Comparison of ENCODE assay signal across 17 cellular contexts in genomic region chr1:147613506-147613905, GRCh38. TPM values are rescaled to one million over a fixed set of nuclear protein-coding genes. Genes with fewer than 3 reads are reported as not detected.
DNase-seq lines count a peak whose midpoint lies in the region; ATAC-seq and TF ChIP-seq lines count a peak whose summit lies in the region.
"Had no signal": no experiment of that assay in that cellular context is flagged by ENCODE, and none has a peak within 500 bp of the region (broad histone marks: within the 10 kb centered on the region; RNA-seq: fewer than 3 reads in every experiment).

No MANE protein-coding gene starts in this region.

- DNase-seq in DMS 273 (lab: John Stamatoyannopoulos, UW; ENCODE audit: unreplicated experiment) (peak; percentile 33), DMS 273 treated with DMSO at 0.1 percent for 48 hours (lab: John Stamatoyannopoulos, UW) (no peak), DMS153 treated with DMSO at 0.1 percent for 48 hours (lab: John Stamatoyannopoulos, UW; ENCODE audit: unreplicated experiment) (peak; percentile 52), NCI-H345 (lab: John Stamatoyannopoulos, UW) (peak; percentile 88), fibroblast of the aortic adventitia (ENCODE audit: low read depth) (peak; percentile 49), mesenteric fat pad (ENCODE audit: low spot score) (no peak), testis (no peak)
- DNase-seq: 8988T; activated B cell treated with CpG ODN at 0.5 μM for 24 hours; activated gamma-delta T cell; aorta; CD4-positive, alpha-beta T cell; erythroblast; natural killer cell; NCI-H774 had no signal

- intact Hi-C loops in testis (cut with DNase I; ENCODE audit: low total_unique reads): no loop called here

- no peaks in the 10 kb centered on the region for H3K9me3 ChIP-seq in testis

- no peak overlapping the region for H3K27ac ChIP-seq in testis
- H3K27ac ChIP-seq: RWPE1 had no signal

- no peaks in the 10 kb centered on the region for H3K36me3 ChIP-seq in testis (ENCODE audit: low read depth, missing control alignments)

- no peak overlapping the region for H3K4me3 ChIP-seq in fibroblast of the aortic adventitia (ENCODE audit: low read depth, low read length)
- H3K4me3 ChIP-seq in testis: no peak overlapping the region

- no peaks in the 10 kb centered on the region for H3K27me3 ChIP-seq in testis

- TF ChIP-seq CTCF in fibroblast of the aortic adventitia (IDR thresholded peaks at IDR 0.05; ENCODE audit: insufficient read depth, low read length) (no peak), testis (IDR thresholded peaks at IDR 0.05) (no peak)

- TF ChIP-seq POLR2A in testis (IDR thresholded peaks at IDR 0.05): no peak

- H3K4me1 ChIP-seq in testis: no peaks in the 10 kb centered on the region

- ATAC-seq in HG03457 (IDR thresholded peaks at IDR 0.05; ENCODE audit: unreplicated experiment): no peak
- ATAC-seq: natural killer cell had no signal

RNA-seq across cellular contexts. Expression of gene ACP6, which starts 56.8 kb away (rescaled TPM):
- total RNA-seq in fibroblast of the aortic adventitia (ENCODE audit: low replicate concordance) (2.9 and 3.5 TPM in 2 replicates), mesenteric fat pad (8.0 TPM), testis (10 to 100 TPM; 12.0 to 25.4 TPM)
- polyA plus RNA-seq in testis (ENCODE audit: insufficient read depth, low read depth, low replicate concordance): 21.6 TPM

Comparison
In these comparisons a context has a peak if more than half of its experiments do, and no peak if none do; other contexts are left out.
1. DNase-seq: peak in DMS 273 (single experiment), DMS153 treated with DMSO at 0.1 percent for 48 hours (single experiment), NCI-H345 (single experiment) and fibroblast of the aortic adventitia (single experiment); none in DMS 273 treated with DMSO at 0.1 percent for 48 hours (single experiment), mesenteric fat pad (single experiment) and testis (single experiment).